1 cellular context compared by ENCODE assay signal in genomic region chr2:227414846-227415245, GRCh38.
TF ChIP-seq lines count a peak whose summit lies in the region.

No MANE protein-coding gene starts in this region.

TF ChIP-seq in SK-N-SH treated with all-trans-retinoic acid at 6 μM for 48 hours, 23 proteins besides CTCF, POLR2A, EP300 and RAD21 (continued from another document):
- TF ChIP-seq ISL1 (CRISPR knock-in tag; IDR thresholded peaks at IDR 0.05), result no peak
- no peak for TF ChIP-seq ZFP30 (CRISPR knock-in tag; IDR thresholded peaks at IDR 0.05)
